ENCODE assay signal across 31 cellular contexts in genomic region chr6:4563877-4564276, GRCh38.
"Had no signal": no experiment of that assay in that cellular context is flagged by ENCODE, and none has a peak within 500 bp of the region (broad histone marks: within the 10 kb centered on the region; RNA-seq: fewer than 3 reads in every experiment).

No MANE protein-coding gene starts in this region.

- H3K4me3 ChIP-seq: adrenal gland, esophagus squamous epithelium, gastroesophageal sphincter had no signal

- H3K4me1 ChIP-seq: adrenal gland, esophagus squamous epithelium had no signal

- H3K27me3 ChIP-seq: brain microvascular endothelial cell, dorsolateral prefrontal cortex, esophagus squamous epithelium, gastroesophageal sphincter had no signal

- H3K9me3 ChIP-seq: adrenal gland, esophagus squamous epithelium, gastroesophageal sphincter had no signal

- H3K27ac ChIP-seq: adrenal gland, brain microvascular endothelial cell, WERI-Rb-1 had no signal

- DNase-seq: activated B cell treated with CpG ODN at 0.5 μM for 24 hours; activated CD4-positive, alpha-beta T cell treated with anti-CD3 and anti-CD28 coated beads for 48 hours; activated CD4-positive, alpha-beta T cell treated with anti-CD3 and anti-CD28 coated beads, Interleukin-2, amount 50 U/mL, for 1 hour; activated CD4-positive, alpha-beta T cell treated with anti-CD3 and anti-CD28 coated beads, Interleukin-2, amount 50 U/mL, for 48 hours; activated CD8-positive, alpha-beta memory T cell treated with anti-CD3 and anti-CD28 coated beads for 24 hours; activated CD8-positive, alpha-beta T cell treated with anti-CD3 and anti-CD28 coated beads for 36 hours; activated effector memory CD4-positive, alpha-beta T cell treated with Interleukin-2 at 50 U/mL for 16 hours; activated gamma-delta T cell treated with Interleukin-2 at 50 U/mL for 16 hours; activated naive CD4-positive, alpha-beta T cell treated with anti-CD3 and anti-CD28 coated beads, Interleukin-2, amount 50 U/mL, for 16 hours; activated naive CD4-positive, alpha-beta T cell treated with Interleukin-2 at 50 U/mL for 16 hours; activated naive CD8-positive, alpha-beta T cell treated with anti-CD3 and anti-CD28 coated beads for 36 hours; activated naive CD8-positive, alpha-beta T cell treated with anti-CD3 and anti-CD28 coated beads, Interleukin-2, amount 50 U/mL, for 24 hours; activated T-cell treated with anti-CD3 and anti-CD28 coated beads, Interleukin-2, amount 50 U/mL, for 4 hours; adrenal gland; aorta; brain microvascular endothelial cell; dorsolateral prefrontal cortex; effector memory CD4-positive, alpha-beta T cell; endodermal cell; erythroblast; esophagus squamous epithelium; foreskin melanocyte; SW 1271; T-cell; T1000; WERI-Rb-1 had no signal

- H3K36me3 ChIP-seq: adrenal gland, brain microvascular endothelial cell, esophagus squamous epithelium, gastroesophageal sphincter, WERI-Rb-1 had no signal

- ATAC-seq: activated CD4-positive, CD25-positive, alpha-beta regulatory T cell treated with anti-CD3 and anti-CD28 coated beads, Interleukin-2, amount 50 U/mL, for 24 hours; activated CD8-positive, alpha-beta T cell treated with anti-CD3 and anti-CD28 coated beads for 36 hours; activated naive CD8-positive, alpha-beta T cell treated with anti-CD3 and anti-CD28 coated beads, Interleukin-2, amount 50 U/mL, for 24 hours; activated T-cell treated with anti-CD3 and anti-CD28 coated beads, Interleukin-2, amount 50 U/mL, for 4 hours; activated T-helper 17 cell treated with anti-CD3 and anti-CD28 coated beads, Interleukin-2, amount 50 U/mL, for 72 hours; gastroesophageal sphincter; T-cell had no signal

- FAIRE-seq: bronchial epithelial cell, colon had no signal
